13 cellular contexts compared by ENCODE assay signal in genomic region chr5:171953860-171954701, GRCh38. TPM values are rescaled to one million over a fixed set of nuclear protein-coding genes. Genes with fewer than 3 reads are reported as not detected.
DNase-seq lines count a peak whose midpoint lies in the region; ATAC-seq and TF ChIP-seq lines count a peak whose summit lies in the region.
"Had no signal": no experiment of that assay in that cellular context is flagged by ENCODE, and none has a peak within 500 bp of the region (broad histone marks: within the 10 kb centered on the region; RNA-seq: fewer than 3 reads in every experiment).

No MANE protein-coding gene starts in this region.

- H3K27me3 Mint-ChIP-seq in effector memory CD8-positive, alpha-beta T cell, result no peaks in the 10 kb centered on the region
- H3K27me3 Mint-ChIP-seq: activated CD4-positive, alpha-beta T cell treated with anti-CD3 and anti-CD28 coated beads, Interleukin-2, amount 10 ng/mL, durations not matched to agents 7 days and 5 days; brain had no signal

- H3K9me3 ChIP-seq in lower lobe of right lung, result no peaks in the 10 kb centered on the region
- H3K9me3 ChIP-seq in tibial nerve, result no peaks in the 10 kb centered on the region

- peaks cover 5% of the 10 kb centered on the region for H3K36me3 Mint-ChIP-seq in effector memory CD8-positive, alpha-beta T cell (ENCODE audit: insufficient read depth)

- no peak for TF ChIP-seq EP300 in tibial nerve (IDR thresholded peaks at IDR 0.05)

- DNase-seq in AG08396 (ENCODE audit: low spot score) (peak; percentile 58), OCI-M1 (lab: John Stamatoyannopoulos, UW) (peak; percentile 95), lower lobe of right lung (no peak), NCI-H2107 (lab: John Stamatoyannopoulos, UW) (no peak), tibial nerve (ENCODE audit: low spot score in 2 of 2) (no peak), NCI-H1436 (lab: John Stamatoyannopoulos, UW) (no peak), SIG-M5 (lab: John Stamatoyannopoulos, UW) (no peak)
- DNase-seq in effector memory CD8-positive, alpha-beta T cell, result no peak
- DNase-seq: activated CD4-positive, alpha-beta T cell treated with anti-CD3 and anti-CD28 coated beads, Interleukin-2, amount 10 ng/mL, durations not matched to agents 7 days and 5 days; NCI-H1694 treated with DMSO at 0.1 percent for 48 hours had no signal

- 48 to 58% methylated on average over 2 of the region's 2 CpGs for WGBS in tibial nerve, 2 donors

- peak overlapping the region; percentile 13 to 49 for H3K27ac Mint-ChIP-seq in effector memory CD8-positive, alpha-beta T cell
- H3K27ac Mint-ChIP-seq: activated CD4-positive, alpha-beta T cell treated with anti-CD3 and anti-CD28 coated beads, Interleukin-2, amount 10 ng/mL, durations not matched to agents 7 days and 5 days; CD14-positive monocyte had no signal

- peaks cover 31 to 46% of the 10 kb centered on the region in 2 donors for H3K4me1 Mint-ChIP-seq in effector memory CD8-positive, alpha-beta T cell (ENCODE audit: low read depth in 2 of 2)

- H3K27ac ChIP-seq in lower lobe of right lung (no peak overlapping the region), tibial nerve (no peak overlapping the region)

- no peak overlapping the region for H3K4me3 Mint-ChIP-seq in effector memory CD8-positive, alpha-beta T cell
- H3K4me3 Mint-ChIP-seq: activated CD4-positive, alpha-beta T cell treated with anti-CD3 and anti-CD28 coated beads, Interleukin-2, amount 10 ng/mL, durations not matched to agents 7 days and 5 days; brain; CD14-positive monocyte had no signal

- TF ChIP-seq CTCF in lower lobe of right lung (IDR thresholded peaks at IDR 0.05), result no peak
- TF ChIP-seq CTCF in tibial nerve (IDR thresholded peaks at IDR 0.05), result no peak

- no peak for TF ChIP-seq POLR2A in tibial nerve (IDR thresholded peaks at IDR 0.05)

- intact Hi-C loops in lower lobe of right lung (cut with DNase I), result no loop called here

- ATAC-seq in effector memory CD8-positive, alpha-beta T cell (replicated peaks), result no peak
- peak; percentile 65 to 72 for ATAC-seq in lower lobe of right lung
- ATAC-seq: GM12878 had no signal

- H3K36me3 ChIP-seq in lower lobe of right lung (no peaks in the 10 kb centered on the region), tibial nerve (no peaks in the 10 kb centered on the region)

- H3K9me3 Mint-ChIP-seq in effector memory CD8-positive, alpha-beta T cell, result no peaks in the 10 kb centered on the region
- H3K9me3 Mint-ChIP-seq: activated CD4-positive, alpha-beta T cell treated with anti-CD3 and anti-CD28 coated beads, Interleukin-2, amount 10 ng/mL, durations not matched to agents 7 days and 5 days; CD14-positive monocyte had no signal

- no peaks in the 10 kb centered on the region for H3K27me3 ChIP-seq in lower lobe of right lung (ENCODE audit: low read depth)
- no peaks in the 10 kb centered on the region for H3K27me3 ChIP-seq in tibial nerve

- no peak overlapping the region for H3K4me3 ChIP-seq in lower lobe of right lung
- no peak overlapping the region for H3K4me3 ChIP-seq in tibial nerve
- H3K4me3 ChIP-seq: GM12878 had no signal

- H3K4me1 ChIP-seq in lower lobe of right lung (peaks cover 62% of the 10 kb centered on the region), tibial nerve (peaks cover 0 to 58% (median 22%) of the 10 kb centered on the region in 4 donors)

RNA-seq across cellular contexts. Expression of gene FBXW11, which starts 52.4 kb away (rescaled TPM):
- total RNA-seq in lower lobe of right lung (52.8 TPM), tibial nerve (10 to 100 TPM; 49.2 to 96.4 (median 73.4) TPM)

Comparison
In these comparisons a context has a peak if more than half of its experiments do, and no peak if none do; other contexts are left out.
1. DNase-seq: peak in AG08396 (single experiment) and OCI-M1 (single experiment); none in effector memory CD8-positive, alpha-beta T cell (0 of 3), lower lobe of right lung (single experiment), NCI-H2107 (single experiment), tibial nerve (0 of 2), NCI-H1436 (single experiment) and SIG-M5 (single experiment).